Comparison of ENCODE assay signal across 20 cellular contexts in genomic region chr20:10376271-10377075, GRCh38. TPM values are rescaled to one million over a fixed set of nuclear protein-coding genes. Genes with fewer than 3 reads are reported as not detected.
DNase-seq lines count a peak whose midpoint lies in the region; ATAC-seq, FAIRE-seq and TF ChIP-seq lines count a peak whose summit lies in the region.
"Had no signal": no experiment of that assay in that cellular context is flagged by ENCODE, and none has a peak within 500 bp of the region (broad histone marks: within the 10 kb centered on the region; RNA-seq: fewer than 3 reads in every experiment).

No MANE protein-coding gene starts in this region.

- peak; percentile 26 for TF ChIP-seq POLR2A in endothelial cell of umbilical vein (IDR thresholded peaks at IDR 0.05; ENCODE audit: low read depth, low read length)

- H2BK15ac ChIP-seq in mesenchymal stem cell (ENCODE audit: low read depth, poor library complexity, severe bottlenecking) = no peak overlapping the region

- H4K8ac ChIP-seq in mesenchymal stem cell (ENCODE audit: low read length) = no peak overlapping the region

- no peak overlapping the region for H2BK12ac ChIP-seq in mesenchymal stem cell (ENCODE audit: low read length in 2 of 2)

- no peak overlapping the region for H2AK5ac ChIP-seq in mesenchymal stem cell (ENCODE audit: low read length, severe bottlenecking)

- H3K18ac ChIP-seq in mesenchymal stem cell (ENCODE audit: low read depth in 1 of 2, low read length in 2 of 2) = no peak overlapping the region

- no peaks in the 10 kb centered on the region for H3K9me3 ChIP-seq in endothelial cell of umbilical vein (replicated peaks; ENCODE audit: control insufficient read depth, insufficient read depth, low read length)
- H3K9me3 ChIP-seq in mesenchymal stem cell (ENCODE audit: control insufficient read depth, low read length) = no peaks in the 10 kb centered on the region
- H3K9me3 ChIP-seq: mucosa of descending colon had no signal

- H4K20me1 ChIP-seq in endothelial cell of umbilical vein (replicated peaks; ENCODE audit: control insufficient read depth, extremely low read depth, insufficient read depth, low read length) = no peaks in the 10 kb centered on the region
- H4K20me1 ChIP-seq: BLaER1 treated with 17β-estradiol and CSF1 and Interleukin-3, amounts not matched to agents 10 nM and 100 nM had no signal

- no peak for TF ChIP-seq CTCF in endothelial cell of umbilical vein (IDR thresholded peaks at IDR 0.05; ENCODE audit: extremely low read depth in 1 of 2, insufficient read depth in 1 of 2, low read depth in 1 of 2, low read length in 2 of 2)

- peak overlapping the region; percentile 43 for H3K9ac ChIP-seq in endothelial cell of umbilical vein (replicated peaks; ENCODE audit: extremely low read depth, insufficient read depth, low read length)
- no peak overlapping the region for H3K9ac ChIP-seq in mesenchymal stem cell (ENCODE audit: low read length)
- H3K9ac ChIP-seq: BLaER1 treated with 17β-estradiol and CSF1 and Interleukin-3, amounts not matched to agents 10 nM and 100 nM had no signal

- intact Hi-C loops in endothelial cell of umbilical vein (cut with micrococcal nuclease) = loop anchor here (1.0 to 5.0 kb wide), 6 partner anchors 17 to 299 kb away; partner anchors contain the start of genes MKKS, SLX4IP and SNAP25
- intact Hi-C loops in head of caudate nucleus (cut with DNase I) = no loop called here

- CTCF ChIA-PET in endothelial cell of umbilical vein (lab: Charles Lee) = interaction anchor here (0.7 to 1.7 kb wide), 9 partner anchors 10 to 398 kb away, joined by 3 to 5 read pairs (median 4); partner anchors contain the start of gene MKKS

- no peak overlapping the region for H2BK120ac ChIP-seq in mesenchymal stem cell (ENCODE audit: low read depth, low read length)

- H3K27me3 ChIP-seq in endothelial cell of umbilical vein (ENCODE audit: control insufficient read depth in 2 of 2, insufficient read depth in 2 of 2, low read length in 2 of 2) = no peaks in the 10 kb centered on the region
- no peaks in the 10 kb centered on the region for H3K27me3 ChIP-seq in mesenchymal stem cell (ENCODE audit: control insufficient read depth in 1 of 2, insufficient read depth in 1 of 2, low read length in 2 of 2)
- H3K27me3 ChIP-seq: BLaER1 treated with 17β-estradiol and CSF1 and Interleukin-3, amounts not matched to agents 10 nM and 100 nM; esophagus muscularis mucosa had no signal

- dilution Hi-C loops in endothelial cell of umbilical vein (cut with MboI; ENCODE audit: extremely low pct_ligation_motif_present, low sequenced_read_pairs) = no loop called here

- peak overlapping the region; percentile 30 for H2AFZ ChIP-seq in endothelial cell of umbilical vein (ENCODE audit: low read depth, low read length)
- H2AFZ ChIP-seq in mesenchymal stem cell (ENCODE audit: low read depth, low read length) = no peak overlapping the region

- H3K23ac ChIP-seq in mesenchymal stem cell (ENCODE audit: low read length in 2 of 2) = no peak overlapping the region

- DNase-seq in Caki2 (ENCODE audit: low read depth) (peak; percentile 77), M059J (ENCODE audit: low read depth) (peak; percentile 95), endothelial cell of umbilical vein (ENCODE audit: low read depth, low spot score) (peak; percentile 84), mesenchymal stem cell (peak; percentile 54), head of caudate nucleus (no peak), iPS-NIHi11 (ENCODE audit: low spot score) (no peak)
- no peak for DNase-seq in activated naive CD4-positive, alpha-beta T cell (lab: John Stamatoyannopoulos, UW)
- DNase-seq: activated CD4-positive, alpha-beta T cell treated with anti-CD3 and anti-CD28 coated beads for 4 hours; DMS79 treated with DMSO at 0.1 percent for 48 hours; GOT3; mucosa of descending colon; NCI-H1930; NCI-H524 treated with DMSO at 0.1 percent for 48 hours; posterior cingulate gyrus had no signal

- H3K4me3 ChIP-seq in endothelial cell of umbilical vein (replicated peaks in 1 of 3; ENCODE audit: insufficient read depth in 1 of 3, low read depth in 1 of 3, low read length in 3 of 3) (no peak overlapping the region), mesenchymal stem cell (ENCODE audit: insufficient read depth in 1 of 2, low read depth in 1 of 2, low read length in 2 of 2) (no peak overlapping the region)
- H3K4me3 ChIP-seq: BLaER1 treated with 17β-estradiol and CSF1 and Interleukin-3, amounts not matched to agents 10 nM and 100 nM; esophagus muscularis mucosa; mucosa of descending colon had no signal

- H2BK5ac ChIP-seq in mesenchymal stem cell (ENCODE audit: low read depth, low read length, poor library complexity, severe bottlenecking) = no peak overlapping the region

- H3K4me2 ChIP-seq in endothelial cell of umbilical vein (ENCODE audit: insufficient read depth, low read length) = peak overlapping the region; percentile 5
- no peak overlapping the region for H3K4me2 ChIP-seq in mesenchymal stem cell (ENCODE audit: low read length, poor library complexity, severe bottlenecking)
- H3K4me2 ChIP-seq: BLaER1 treated with 17β-estradiol and CSF1 and Interleukin-3, amounts not matched to agents 10 nM and 100 nM had no signal

- H3K36me3 ChIP-seq in endothelial cell of umbilical vein (ENCODE audit: control insufficient read depth in 2 of 2, extremely low read depth in 1 of 2, insufficient read depth in 2 of 2, low read length in 2 of 2) = no peaks in the 10 kb centered on the region
- H3K36me3 ChIP-seq in mesenchymal stem cell (ENCODE audit: control insufficient read depth in 1 of 2, insufficient read depth in 2 of 2, low read depth in 1 of 2, low read length in 2 of 2) = no peaks in the 10 kb centered on the region
- H3K36me3 ChIP-seq: BLaER1 treated with 17β-estradiol and CSF1 and Interleukin-3, amounts not matched to agents 10 nM and 100 nM; esophagus muscularis mucosa had no signal

- in situ Hi-C loops in Caki2 (cut with HindIII; ENCODE audit: low pct_unique_long_range_greater_than_20kb, low sequenced_read_pairs) = no loop called here

- no peak overlapping the region for H3K4ac ChIP-seq in mesenchymal stem cell (ENCODE audit: low read depth in 1 of 2, low read length in 2 of 2)

- no peaks in the 10 kb centered on the region for H3K79me2 ChIP-seq in endothelial cell of umbilical vein (ENCODE audit: control insufficient read depth, insufficient read depth, low read length)

- peak; percentile 89 for FAIRE-seq in endothelial cell of umbilical vein (lab: Jason Lieb, UNC)
- FAIRE-seq: colon, GM19239 had no signal

- H3K27ac ChIP-seq in endothelial cell of umbilical vein (ENCODE audit: insufficient read depth, low read depth, low read length) (peak overlapping the region; percentile 74), mesenchymal stem cell (ENCODE audit: low read length, poor library complexity, severe bottlenecking) (no peak overlapping the region)
- H3K27ac ChIP-seq: BLaER1 treated with 17β-estradiol and CSF1 and Interleukin-3, amounts not matched to agents 10 nM and 100 nM; esophagus muscularis mucosa had no signal

- H3K14ac ChIP-seq in mesenchymal stem cell (ENCODE audit: low read length in 2 of 2) = no peak overlapping the region

- POLR2A ChIA-PET in endothelial cell of umbilical vein (lab: Charles Lee) = interaction anchor here (1.2 kb wide), 1 partner anchor 24 kb away, joined by 5 read pairs; no protein-coding TSS in a partner anchor

- no peak for ATAC-seq in GM19035 (IDR thresholded peaks at IDR 0.05; ENCODE audit: unreplicated experiment)
- ATAC-seq: mucosa of descending colon, Panc1 had no signal

- WGBS in mesenchymal stem cell = 61% methylated on average over 6 of the region's 6 CpGs

- H3K9me1 ChIP-seq in endothelial cell of umbilical vein (replicated peaks; ENCODE audit: control insufficient read depth, extremely low read depth, insufficient read depth, low read length) = no peaks in the 10 kb centered on the region

- H3K79me1 ChIP-seq in mesenchymal stem cell (replicated peaks; ENCODE audit: low read length, poor library complexity, severe bottlenecking) = no peaks in the 10 kb centered on the region

- H3K4me1 ChIP-seq in endothelial cell of umbilical vein (ENCODE audit: control insufficient read depth, extremely low read depth, insufficient read depth, low read length) (peaks cover 17% of the 10 kb centered on the region), mesenchymal stem cell (ENCODE audit: control insufficient read depth, insufficient read depth, low read depth, low read length) (no peaks in the 10 kb centered on the region)
- H3K4me1 ChIP-seq: BLaER1 treated with 17β-estradiol and CSF1 and Interleukin-3, amounts not matched to agents 10 nM and 100 nM; esophagus muscularis mucosa had no signal

- H4K91ac ChIP-seq in mesenchymal stem cell (ENCODE audit: low read length) = no peak overlapping the region

- BruUV-seq in endothelial cell of umbilical vein (replicated peaks; lab: Mats Ljungman, UMichigan) = TSS peak; percentile 99

TF ChIP-seq in endothelial cell of umbilical vein, 7 proteins besides CTCF, POLR2A, EP300 and RAD21 (continues in another document):
- TF ChIP-seq MYC (IDR thresholded peaks at IDR 0.05; ENCODE audit: low read depth, low read length) = peak; percentile 24

RNA-seq across cellular contexts. Expression of gene MKKS, which starts 57.5 kb away (rescaled TPM):
- 7.2 and 8.3 TPM in 2 replicates for total RNA-seq in Caki2 (2014; rRNA removed; shearing (Covaris generic); ENCODE audit: low replicate concordance)
- total RNA-seq in M059J (2014; rRNA removed; shearing (Covaris generic)) = 16.6 and 21.0 TPM in 2 replicates
- total RNA-seq in endothelial cell of umbilical vein = 10.5 and 11.1 TPM in 2 replicates
- 7.2 and 7.9 TPM in 2 replicates for polyA plus RNA-seq in endothelial cell of umbilical vein
- polyA plus RNA-seq in endothelial cell of umbilical vein (2011; cell fraction: cytosol; rRNA removed) = 10.5 and 11.1 TPM in 2 replicates
- polyA plus RNA-seq in endothelial cell of umbilical vein (2011; cell fraction: nucleus; rRNA removed) = 6.9 and 7.4 TPM in 2 replicates
- polyA plus RNA-seq in endothelial cell of umbilical vein (2012) = 8.8 and 9.8 TPM in 2 replicates
- polyA minus RNA-seq in endothelial cell of umbilical vein = 5.8 and 6.3 TPM in 2 replicates
- polyA minus RNA-seq in endothelial cell of umbilical vein (2011; cell fraction: cytosol; rRNA and poly(A)+ RNA removed) = 2.5 TPM
- polyA minus RNA-seq in endothelial cell of umbilical vein (2011; cell fraction: nucleus; rRNA and poly(A)+ RNA removed) = 4.3 and 7.5 TPM in 2 replicates
- 8.4 TPM for polyA plus RNA-seq in mesenchymal stem cell (2013, experiment 1 of 2)
- 9.5 TPM for polyA plus RNA-seq in mesenchymal stem cell (2013, experiment 2 of 2)

RNA-seq across cellular contexts. Expression of gene SLX4IP, which starts 58.6 kb away (rescaled TPM):
- 2.3 and 2.5 TPM in 2 replicates for total RNA-seq in Caki2 (2014; rRNA removed; shearing (Covaris generic); ENCODE audit: low replicate concordance)
- 6.4 and 10.3 TPM in 2 replicates for total RNA-seq in M059J (2014; rRNA removed; shearing (Covaris generic))
- total RNA-seq in endothelial cell of umbilical vein = 4.1 and 4.5 TPM in 2 replicates
- polyA plus RNA-seq in endothelial cell of umbilical vein = 1.7 and 1.9 TPM in 2 replicates
- 1.3 TPM in 2 replicates for polyA plus RNA-seq in endothelial cell of umbilical vein (2011; cell fraction: cytosol; rRNA removed)
- polyA plus RNA-seq in endothelial cell of umbilical vein (2011; cell fraction: nucleus; rRNA removed) = 8.8 and 8.9 TPM in 2 replicates
- polyA plus RNA-seq in endothelial cell of umbilical vein (2012) = 1.5 and 1.9 TPM in 2 replicates
- 6.3 and 6.4 TPM in 2 replicates for polyA minus RNA-seq in endothelial cell of umbilical vein
- 3.6 TPM for polyA minus RNA-seq in endothelial cell of umbilical vein (2011; cell fraction: cytosol; rRNA and poly(A)+ RNA removed)
- 8.2 and 11.6 TPM in 2 replicates for polyA minus RNA-seq in endothelial cell of umbilical vein (2011; cell fraction: nucleus; rRNA and poly(A)+ RNA removed)
- polyA plus RNA-seq in mesenchymal stem cell (2013, experiment 1 of 2) = 1.6 TPM
- 1.6 TPM for polyA plus RNA-seq in mesenchymal stem cell (2013, experiment 2 of 2)

Comparison
In these comparisons a context has a peak if more than half of its experiments do, and no peak if none do; other contexts are left out.
1. DNase-seq: peak in Caki2 (single experiment), M059J (single experiment), endothelial cell of umbilical vein (single experiment) and mesenchymal stem cell (single experiment); none in activated naive CD4-positive, alpha-beta T cell (0 of 4), head of caudate nucleus (0 of 42) and iPS-NIHi11 (single experiment).